Comparison of ENCODE assay signal across 22 cellular contexts in genomic region chr12:59736359-59736758, GRCh38.
DNase-seq lines count a peak whose midpoint lies in the region; ATAC-seq and TF ChIP-seq lines count a peak whose summit lies in the region.
"Had no signal": no experiment of that assay in that cellular context is flagged by ENCODE, and none has a peak within 500 bp of the region (broad histone marks: within the 10 kb centered on the region; RNA-seq: fewer than 3 reads in every experiment).

No MANE protein-coding gene starts in this region.

- in situ Hi-C loops in brain microvascular endothelial cell (cut with HindIII; ENCODE audit: low pct_ligation_motif_present, low sequenced_read_pairs) = no loop called here

- H3F3A ChIP-seq in neural progenitor cell (ENCODE audit: low read depth) = no peaks in the 10 kb centered on the region

- POLR2A ChIA-PET in activated CD8-positive, alpha-beta T cell treated with anti-CD3 and anti-CD28 coated beads, Interleukin-2, amount 10 ng/mL, durations not matched to agents 7 days and 5 days (lab: Charles Lee) = no interaction called here

- H3K79me2 ChIP-seq in neural progenitor cell (ENCODE audit: low read depth) = no peaks in the 10 kb centered on the region

- H3K9me3 ChIP-seq in neural progenitor cell (ENCODE audit: low read depth) = no peaks in the 10 kb centered on the region
- H3K9me3 ChIP-seq: adrenal gland, SJSA1, uterus had no signal

- ATAC-seq in activated CD8-positive, alpha-beta T cell treated with anti-CD3 and anti-CD28 coated beads, Interleukin-2, amount 10 ng/mL, durations not matched to agents 7 days and 5 days = no peak
- ATAC-seq in HG03175 (IDR thresholded peaks at IDR 0.05; ENCODE audit: unreplicated experiment) = no peak

- TF ChIP-seq CTCF in brain microvascular endothelial cell (IDR thresholded peaks at IDR 0.05; ENCODE audit: low read depth, low read length, missing control alignments) (no peak), neural progenitor cell (IDR thresholded peaks at IDR 0.05) (no peak)

- H3K4me1 ChIP-seq in neural progenitor cell = no peaks in the 10 kb centered on the region
- H3K4me1 ChIP-seq: SJSA1, uterus had no signal

- no peak overlapping the region for H3K4me3 Mint-ChIP-seq in neural progenitor cell
- H3K4me3 Mint-ChIP-seq in activated CD8-positive, alpha-beta T cell treated with anti-CD3 and anti-CD28 coated beads, Interleukin-2, amount 10 ng/mL, durations not matched to agents 7 days and 5 days = no peak overlapping the region
- H3K4me3 Mint-ChIP-seq: CD4-positive, alpha-beta memory T cell; dendritic cell treated with granulocyte-macrophage colony-stimulating factor and Interleukin-4, amounts not matched to agents 40 ng/mL and 50 ng/mL, for 4 days had no signal

- no peaks in the 10 kb centered on the region for H3K27me3 ChIP-seq in brain microvascular endothelial cell (replicated peaks)
- no peaks in the 10 kb centered on the region for H3K27me3 ChIP-seq in neural progenitor cell
- H3K27me3 ChIP-seq: adrenal gland, SJSA1, uterus had no signal

- no peak overlapping the region for H3K9ac ChIP-seq in neural progenitor cell

- H3K4me3 ChIP-seq in brain microvascular endothelial cell (ENCODE audit: low read depth, low read length) (no peak overlapping the region), neural progenitor cell (no peak overlapping the region)
- H3K4me3 ChIP-seq: adrenal gland, SJSA1, uterus had no signal

- H3K27me3 Mint-ChIP-seq in neural progenitor cell (ENCODE audit: insufficient read depth, low read depth) = no peaks in the 10 kb centered on the region
- H3K27me3 Mint-ChIP-seq in activated CD8-positive, alpha-beta T cell treated with anti-CD3 and anti-CD28 coated beads, Interleukin-2, amount 10 ng/mL, durations not matched to agents 7 days and 5 days (ENCODE audit: low read depth) = no peaks in the 10 kb centered on the region
- H3K27me3 Mint-ChIP-seq: CD4-positive, alpha-beta memory T cell; dendritic cell treated with granulocyte-macrophage colony-stimulating factor and Interleukin-4, amounts not matched to agents 40 ng/mL and 50 ng/mL, for 4 days had no signal

- no peaks in the 10 kb centered on the region for H4K20me1 ChIP-seq in neural progenitor cell (ENCODE audit: low read depth)

- H3K4me2 ChIP-seq in neural progenitor cell = no peak overlapping the region

- peaks cover 5% of the 10 kb centered on the region for H3K4me1 Mint-ChIP-seq in neural progenitor cell
- H3K4me1 Mint-ChIP-seq in activated CD8-positive, alpha-beta T cell treated with anti-CD3 and anti-CD28 coated beads, Interleukin-2, amount 10 ng/mL, durations not matched to agents 7 days and 5 days (ENCODE audit: low read depth) = peaks cover 3% of the 10 kb centered on the region

- no peaks in the 10 kb centered on the region for H3K36me3 Mint-ChIP-seq in neural progenitor cell
- H3K36me3 Mint-ChIP-seq in activated CD8-positive, alpha-beta T cell treated with anti-CD3 and anti-CD28 coated beads, Interleukin-2, amount 10 ng/mL, durations not matched to agents 7 days and 5 days (ENCODE audit: low read depth) = peaks cover 8% of the 10 kb centered on the region

- peak overlapping the region; percentile 36 for H3K27ac ChIP-seq in brain microvascular endothelial cell
- H3K27ac ChIP-seq in neural progenitor cell = no peak overlapping the region
- H3K27ac ChIP-seq: adrenal gland, SJSA1, uterus had no signal

- CTCF ChIA-PET in activated CD8-positive, alpha-beta T cell treated with anti-CD3 and anti-CD28 coated beads, Interleukin-2, amount 10 ng/mL, durations not matched to agents 7 days and 5 days (lab: Charles Lee) = no interaction called here

- DNase-seq in AG20443 (ENCODE audit: low spot score) (peak; percentile 27), GM04504 (ENCODE audit: low read depth) (peak; percentile 17), brain microvascular endothelial cell (no peak), neural progenitor cell (ENCODE audit: low spot score) (no peak), A172 (ENCODE audit: low spot score) (no peak)
- no peak for DNase-seq in activated CD8-positive, alpha-beta T cell treated with anti-CD3 and anti-CD28 coated beads, Interleukin-2, amount 10 ng/mL, durations not matched to agents 7 days and 5 days
- DNase-seq: activated CD4-positive, alpha-beta T cell treated with anti-CD3 and anti-CD28 coated beads for 48 hours; activated naive CD4-positive, alpha-beta T cell treated with Interleukin-2 at 50 U/mL for 16 hours; activated T-cell treated with anti-CD3 and anti-CD28 coated beads, Interleukin-2, amount 50 U/mL, for 48 hours; CD4-positive, alpha-beta memory T cell; GDM1; GOT3; MM.1S; NCI-H1694; nucleus accumbens; stimulated activated CD4-positive, alpha-beta T cell treated with anti-CD3 and anti-CD28 coated beads, Interleukin-4, amount 100 ng/mL, for 24 hours; stimulated activated naive CD4-positive, alpha-beta T cell; uterus had no signal

- H3K36me3 ChIP-seq in brain microvascular endothelial cell (replicated peaks) (no peaks in the 10 kb centered on the region), neural progenitor cell (no peaks in the 10 kb centered on the region)
- H3K36me3 ChIP-seq: adrenal gland, SJSA1, uterus had no signal

- H2AFZ ChIP-seq in neural progenitor cell (replicated peaks) = peak overlapping the region; percentile 73

- no peak overlapping the region for H3K27ac Mint-ChIP-seq in neural progenitor cell
- H3K27ac Mint-ChIP-seq in activated CD8-positive, alpha-beta T cell treated with anti-CD3 and anti-CD28 coated beads, Interleukin-2, amount 10 ng/mL, durations not matched to agents 7 days and 5 days = no peak overlapping the region
- H3K27ac Mint-ChIP-seq: dendritic cell treated with granulocyte-macrophage colony-stimulating factor and Interleukin-4, amounts not matched to agents 40 ng/mL and 50 ng/mL, for 4 days had no signal

- no peaks in the 10 kb centered on the region for H3K9me3 Mint-ChIP-seq in neural progenitor cell
- no peaks in the 10 kb centered on the region for H3K9me3 Mint-ChIP-seq in activated CD8-positive, alpha-beta T cell treated with anti-CD3 and anti-CD28 coated beads, Interleukin-2, amount 10 ng/mL, durations not matched to agents 7 days and 5 days (ENCODE audit: insufficient read depth)
- H3K9me3 Mint-ChIP-seq: dendritic cell treated with granulocyte-macrophage colony-stimulating factor and Interleukin-4, amounts not matched to agents 40 ng/mL and 50 ng/mL, for 4 days had no signal

Comparison
In these comparisons a context has a peak if more than half of its experiments do, and no peak if none do; other contexts are left out.
1. DNase-seq: peak in AG20443 (single experiment) and GM04504 (single experiment); none in brain microvascular endothelial cell (single experiment), neural progenitor cell (single experiment), A172 (single experiment) and activated CD8-positive, alpha-beta T cell treated with anti-CD3 and anti-CD28 coated beads, Interleukin-2, amount 10 ng/mL, durations not matched to agents 7 days and 5 days (single experiment).